In genomic region chr15:89430530-89431341, GRCh38 we compare ENCODE assay signal across 8 cellular contexts.
DNase-seq lines count a peak whose midpoint lies in the region; ATAC-seq and TF ChIP-seq lines count a peak whose summit lies in the region.

No MANE protein-coding gene starts in this region.

- H3K27me3 ChIP-seq in iPS DF 6.9 (ENCODE audit: control insufficient read depth, insufficient read depth, low read length) = peaks cover 5% of the 10 kb centered on the region; the same call in 1 of the 2 replicates

- intact Hi-C loops in sciatic nerve (cut with DNase I) = loop anchor here (5.0 to 10.0 kb wide), 2 partner anchors 64 to 68 kb away; partner anchors contain the start of gene RHCG

- ATAC-seq in HG02642 (IDR thresholded peaks at IDR 0.05; ENCODE audit: poor library complexity, unreplicated experiment) = peak; percentile 86
- peak; percentile 90 for ATAC-seq in sciatic nerve

- in situ Hi-C loops in astrocyte of the cerebellum (cut with HindIII; ENCODE audit: low sequenced_read_pairs) = no loop called here

- DNase-seq in GM12865 (ENCODE audit: low read depth) = peak; percentile 83
- peak; percentile 61 for DNase-seq in NCI-H146 (lab: John Stamatoyannopoulos, UW)
- peak; percentile 93 for DNase-seq in T-helper 9 cell
- peak; percentile 19 for DNase-seq in astrocyte of the cerebellum (ENCODE audit: low read depth)
- no peak for DNase-seq in iPS DF 6.9 (ENCODE audit: low read depth, low spot score)
- peak; percentile 95 for DNase-seq in sciatic nerve (ENCODE audit: low spot score)
- DNase-seq in GF-D8 (lab: John Stamatoyannopoulos, UW) = no peak

- no peak overlapping the region for H3K27ac ChIP-seq in iPS DF 6.9 (ENCODE audit: low read length)

- H3K9me3 ChIP-seq in iPS DF 6.9 (ENCODE audit: control insufficient read depth, insufficient read depth, low read length) = no peaks in the 10 kb centered on the region

- H3K4me3 ChIP-seq in GM12865 (ENCODE audit: low read depth, low read length) (peak overlapping the region; percentile 44), astrocyte of the cerebellum (ENCODE audit: low read depth, low read length) (peak overlapping the region; percentile 32), iPS DF 6.9 (ENCODE audit: low read length) (peak overlapping the region; percentile 13; the same call in 1 of the 2 replicates)

- H3K36me3 ChIP-seq in iPS DF 6.9 (ENCODE audit: control insufficient read depth, insufficient read depth, low read length) = no peaks in the 10 kb centered on the region

- no CpG with 5 or more reads among the region's 44 CpGs for WGBS in iPS DF 6.9 (ENCODE audit: insufficient coverage, insufficient read length)

- no peaks in the 10 kb centered on the region for H3K4me1 ChIP-seq in iPS DF 6.9 (ENCODE audit: control insufficient read depth, insufficient read depth, low read length)

- peak; percentile 99 for TF ChIP-seq CTCF in GM12865 (IDR thresholded peaks at IDR 0.05; ENCODE audit: insufficient read depth, low read depth, low read length, missing control alignments)
- peak; percentile 92 for TF ChIP-seq CTCF in astrocyte of the cerebellum (IDR thresholded peaks at IDR 0.05; ENCODE audit: low read depth, low read length, missing control alignments)

Comparison
In these comparisons a context has a peak if more than half of its experiments do, and no peak if none do; other contexts are left out.
1. DNase-seq: peak in GM12865 (single experiment), NCI-H146 (single experiment), T-helper 9 cell (single experiment), astrocyte of the cerebellum (single experiment) and sciatic nerve (single experiment); none in iPS DF 6.9 (single experiment) and GF-D8 (single experiment).
2. Peak in every context shown above with its lines, with median percentiles within 50 percentile points of each other: H3K4me3 ChIP-seq.